Comparison of ENCODE assay signal across 1 cellular context in genomic region chr16:20424129-20424866, GRCh38.
TF ChIP-seq lines count a peak whose summit lies in the region.

No MANE protein-coding gene starts in this region.

TF ChIP-seq in HepG2, 621 proteins besides CTCF, POLR2A, EP300 and RAD21 (continued from another document and continues in another):
- 0 out of 2 replicates have a peak, but pooled peaks have one; percentile 39 for TF ChIP-seq ZNF574 (CRISPR knock-in tag; IDR thresholded peaks at IDR 0.05)
- TF ChIP-seq ELK4 (CRISPR knock-in tag; IDR thresholded peaks at IDR 0.05; ENCODE audit: borderline replicate concordance), result no peak
- TF ChIP-seq PATZ1 (CRISPR knock-in tag; IDR thresholded peaks at IDR 0.05), result peak; percentile 98
- TF ChIP-seq ZFP36 (IDR thresholded peaks at IDR 0.05; ENCODE audit: borderline replicate concordance, low read depth, low read length, partially characterized antibody), result no peak
- TF ChIP-seq CHD4 (IDR thresholded peaks at IDR 0.05; ENCODE audit: borderline replicate concordance, low read length), result peak; percentile 69; the same call in 1 of the 2 replicates
- peak; percentile 55; the same call in 1 of the 2 replicates for TF ChIP-seq MTERF4 (CRISPR knock-in tag; IDR thresholded peaks at IDR 0.05)
- peak; percentile 86 for TF ChIP-seq HOXA3 (CRISPR knock-in tag; IDR thresholded peaks at IDR 0.05)
- TF ChIP-seq KMT2B (CRISPR knock-in tag; IDR thresholded peaks at IDR 0.05), result peak; percentile 58; the same call in 1 of the 2 replicates
- TF ChIP-seq PITX1 (CRISPR knock-in tag; IDR thresholded peaks at IDR 0.05), result peak; percentile 97
- TF ChIP-seq HNF4A (CRISPR knock-in tag; IDR thresholded peaks at IDR 0.05), result peak; percentile 99
- TF ChIP-seq SOX5 (CRISPR knock-in tag; IDR thresholded peaks at IDR 0.05; ENCODE audit: borderline replicate concordance), result peak; percentile 83; the same call in 1 of the 2 replicates
- TF ChIP-seq ATAD3A (CRISPR knock-in tag; IDR thresholded peaks at IDR 0.05), result no peak
- TF ChIP-seq STAT6 (CRISPR knock-in tag; IDR thresholded peaks at IDR 0.05; ENCODE audit: borderline replicate concordance), result peak; percentile 72; the same call in 1 of the 2 replicates
- TF ChIP-seq HIC2 (CRISPR knock-in tag; IDR thresholded peaks at IDR 0.05; ENCODE audit: low read depth), result no peak; the same call in 1 of the 2 replicates
- TF ChIP-seq SIX4 (CRISPR knock-in tag; IDR thresholded peaks at IDR 0.05), result 0 out of 2 replicates have a peak, but pooled peaks have one; percentile 81
- peak; percentile 93 for TF ChIP-seq NCOA2 (CRISPR knock-in tag; IDR thresholded peaks at IDR 0.05)
- TF ChIP-seq GLMP (CRISPR knock-in tag; IDR thresholded peaks at IDR 0.05; ENCODE audit: borderline replicate concordance), result peak; percentile 75; the same call in 1 of the 2 replicates
- TF ChIP-seq CBX2 (IDR thresholded peaks at IDR 0.05; ENCODE audit: low read depth, low read length), result no peak
- TF ChIP-seq CBX2 (CRISPR knock-in tag; IDR thresholded peaks at IDR 0.05; ENCODE audit: low read depth), result no peak
- no peak for TF ChIP-seq ZNF18 (CRISPR knock-in tag; IDR thresholded peaks at IDR 0.05; ENCODE audit: insufficient replicate concordance)
- peak; percentile 97 for TF ChIP-seq PAXIP1 (CRISPR knock-in tag; conservative IDR thresholded peaks at IDR 0.05)
- no peak for TF ChIP-seq TIGD3 (CRISPR knock-in tag; IDR thresholded peaks at IDR 0.05; ENCODE audit: borderline replicate concordance)
- no peak for TF ChIP-seq RBFOX2 (IDR thresholded peaks at IDR 0.05; ENCODE audit: low read depth, low read length)
- TF ChIP-seq PAF1 (CRISPR knock-in tag; IDR thresholded peaks at IDR 0.05), result no peak
- TF ChIP-seq RBM22 (optimal IDR thresholded peaks at IDR 0.05; ENCODE audit: low read length), result no peak
- TF ChIP-seq HNRNPL (IDR thresholded peaks at IDR 0.05; ENCODE audit: low read depth, low read length), result no peak
- TF ChIP-seq ARID4A (CRISPR knock-in tag; IDR thresholded peaks at IDR 0.05; ENCODE audit: borderline replicate concordance), result peak; percentile 59; the same call in 1 of the 2 replicates
